ENCODE assay signal across 15 cellular contexts in genomic region chr10:31526681-31527080, GRCh38.
DNase-seq lines count a peak whose midpoint lies in the region; ATAC-seq and TF ChIP-seq lines count a peak whose summit lies in the region.
"Had no signal": no experiment of that assay in that cellular context is flagged by ENCODE, and none has a peak within 500 bp of the region (broad histone marks: within the 10 kb centered on the region; RNA-seq: fewer than 3 reads in every experiment).

No MANE protein-coding gene starts in this region.

- no peak for ATAC-seq in CD4-positive, CD25-positive, alpha-beta regulatory T cell (ENCODE audit: low read depth in 2 of 2)
- no peak for ATAC-seq in activated T-helper 17 cell treated with anti-CD3 and anti-CD28 coated beads, Interleukin-2, amount 50 U/mL, for 72 hours (replicated peaks)
- ATAC-seq in GM21526 (IDR thresholded peaks at IDR 0.05; ENCODE audit: low FRiP score, unreplicated experiment) (no peak), gastroesophageal sphincter (no peak), sciatic nerve (no peak)
- ATAC-seq: HCT116 had no signal

- H3K4me3 Mint-ChIP-seq in CD4-positive, CD25-positive, alpha-beta regulatory T cell = peak overlapping the region in 1 of 4 donors; percentile 16
- no peak overlapping the region for H3K4me3 Mint-ChIP-seq in activated T-helper 17 cell treated with anti-CD3 and anti-CD28 coated beads, Interleukin-2, amount 50 U/mL, for 72 hours

- intact Hi-C loops in sciatic nerve (cut with DNase I) = no loop called here

- H3K9me3 Mint-ChIP-seq in CD4-positive, CD25-positive, alpha-beta regulatory T cell = no peaks in the 10 kb centered on the region
- H3K9me3 Mint-ChIP-seq in activated T-helper 17 cell treated with anti-CD3 and anti-CD28 coated beads, Interleukin-2, amount 50 U/mL, for 72 hours = no peaks in the 10 kb centered on the region

- DNase-seq in CD4-positive, CD25-positive, alpha-beta regulatory T cell = no peak
- DNase-seq in HT1080 (ENCODE audit: low read depth) (peak; percentile 27), iris pigment epithelial cell (ENCODE audit: low read depth) (peak; percentile 53), NCI-H1417 treated with DMSO at 0.1 percent for 48 hours (lab: John Stamatoyannopoulos, UW) (no peak), sciatic nerve (ENCODE audit: low spot score) (no peak)
- DNase-seq: activated CD8-positive, alpha-beta memory T cell treated with anti-CD3 and anti-CD28 coated beads for 24 hours; foreskin melanocyte; islet precursor cell; stimulated activated CD4-positive, alpha-beta T cell treated with anti-CD3 and anti-CD28 coated beads, Interleukin-4, amount 100 ng/mL, for 4 hours; stimulated activated naive CD4-positive, alpha-beta T cell treated with Interleukin-2 at 50 U/mL for 16 hours had no signal

- no peaks in the 10 kb centered on the region for H3K27me3 ChIP-seq in CD4-positive, CD25-positive, alpha-beta regulatory T cell (ENCODE audit: control insufficient read depth, insufficient read depth, low read length)
- no peaks in the 10 kb centered on the region for H3K27me3 ChIP-seq in gastroesophageal sphincter
- H3K27me3 ChIP-seq: BLaER1 had no signal

- H3K27ac ChIP-seq in CD4-positive, CD25-positive, alpha-beta regulatory T cell (ENCODE audit: insufficient read depth, low read length, poor library complexity, severe bottlenecking) = no peak overlapping the region
- H3K27ac ChIP-seq in gastroesophageal sphincter = no peak overlapping the region
- H3K27ac ChIP-seq: BLaER1 had no signal

- no peak for TF ChIP-seq POLR2A in gastroesophageal sphincter (IDR thresholded peaks at IDR 0.05)

- H3K27ac Mint-ChIP-seq in CD4-positive, CD25-positive, alpha-beta regulatory T cell = peak overlapping the region in 2 of 3 donors; percentile 34 to 43
- peak overlapping the region; percentile 31 for H3K27ac Mint-ChIP-seq in activated T-helper 17 cell treated with anti-CD3 and anti-CD28 coated beads, Interleukin-2, amount 50 U/mL, for 72 hours

- no peaks in the 10 kb centered on the region for H3K9me3 ChIP-seq in CD4-positive, CD25-positive, alpha-beta regulatory T cell (ENCODE audit: control insufficient read depth in 2 of 2, low read length in 2 of 2)
- no peaks in the 10 kb centered on the region for H3K9me3 ChIP-seq in gastroesophageal sphincter
- H3K9me3 ChIP-seq: BLaER1 had no signal

- peaks cover 48% of the 10 kb centered on the region for H3K36me3 Mint-ChIP-seq in CD4-positive, CD25-positive, alpha-beta regulatory T cell
- peaks cover 68% of the 10 kb centered on the region for H3K36me3 Mint-ChIP-seq in activated T-helper 17 cell treated with anti-CD3 and anti-CD28 coated beads, Interleukin-2, amount 50 U/mL, for 72 hours (ENCODE audit: low read depth)

- peaks cover 4 to 18% (median 7%) of the 10 kb centered on the region in 4 donors for H3K4me1 Mint-ChIP-seq in CD4-positive, CD25-positive, alpha-beta regulatory T cell
- no peaks in the 10 kb centered on the region for H3K4me1 Mint-ChIP-seq in activated T-helper 17 cell treated with anti-CD3 and anti-CD28 coated beads, Interleukin-2, amount 50 U/mL, for 72 hours

- H3K36me3 ChIP-seq in CD4-positive, CD25-positive, alpha-beta regulatory T cell (ENCODE audit: control insufficient read depth, insufficient read depth, low read length) = peaks cover 57% of the 10 kb centered on the region
- peaks cover 0 to 56% of the 10 kb centered on the region in 2 donors for H3K36me3 ChIP-seq in gastroesophageal sphincter

- WGBS in gastroesophageal sphincter (ENCODE audit: low coverage in 1 of 2), 2 donors = 80% methylated on average over 1 to 9 of the region's 11 CpGs

- H3K4me1 ChIP-seq in CD4-positive, CD25-positive, alpha-beta regulatory T cell (ENCODE audit: control insufficient read depth, insufficient read depth, low read length, poor library complexity, severe bottlenecking) = no peaks in the 10 kb centered on the region
- peaks cover 0 to 15% (median 0%) of the 10 kb centered on the region in 3 donors for H3K4me1 ChIP-seq in gastroesophageal sphincter
- H3K4me1 ChIP-seq: BLaER1 had no signal

- no peak overlapping the region for H3K4me3 ChIP-seq in CD4-positive, CD25-positive, alpha-beta regulatory T cell (ENCODE audit: low read depth, low read length)
- H3K4me3 ChIP-seq in gastroesophageal sphincter = no peak overlapping the region
- H3K4me3 ChIP-seq: BLaER1 had no signal

- TF ChIP-seq CTCF in gastroesophageal sphincter (IDR thresholded peaks at IDR 0.05) = no peak

- TF ChIP-seq EP300 in gastroesophageal sphincter (IDR thresholded peaks at IDR 0.05) = no peak

- H3K27me3 Mint-ChIP-seq in CD4-positive, CD25-positive, alpha-beta regulatory T cell = no peaks in the 10 kb centered on the region
- H3K27me3 Mint-ChIP-seq in activated T-helper 17 cell treated with anti-CD3 and anti-CD28 coated beads, Interleukin-2, amount 50 U/mL, for 72 hours = no peaks in the 10 kb centered on the region

Comparison
In these comparisons a context has a peak if more than half of its experiments do, and no peak if none do; other contexts are left out.
1. DNase-seq: peak in HT1080 (single experiment) and iris pigment epithelial cell (single experiment); none in CD4-positive, CD25-positive, alpha-beta regulatory T cell (0 of 3), NCI-H1417 treated with DMSO at 0.1 percent for 48 hours (single experiment) and sciatic nerve (single experiment).